ENCODE assay signal across 1 cellular context in genomic region chr11:32772731-32773130, GRCh38.
A peak's percentile ranks its signal among the peaks of the same experiment; 100 is the strongest.
TF ChIP-seq lines count a peak whose summit lies in the region.

No MANE protein-coding gene starts in this region.

TF ChIP-seq in K562, 482 proteins besides CTCF, POLR2A, EP300 and RAD21 (continued from another document):
- TF ChIP-seq NFE2 (IDR thresholded peaks at IDR 0.05; ENCODE audit: low read depth) = peak; percentile 50; the same call in 1 of the 2 replicates
- TF ChIP-seq ZNF407 (IDR thresholded peaks at IDR 0.05; ENCODE audit: low read depth) = no peak
- no peak for TF ChIP-seq ZNF75A (CRISPR knock-in tag; IDR thresholded peaks at IDR 0.05)
- no peak for TF ChIP-seq TBL1XR1 (IDR thresholded peaks at IDR 0.05; ENCODE audit: low read length in 2 of 2)
- TF ChIP-seq ZNF316 (IDR thresholded peaks at IDR 0.05) = peak; percentile 67
- TF ChIP-seq MCM7 (IDR thresholded peaks at IDR 0.05) = no peak
- no peak for TF ChIP-seq PHTF2 (CRISPR knock-in tag; IDR thresholded peaks at IDR 0.05)
- no peak for TF ChIP-seq ZNF609 (CRISPR knock-in tag; IDR thresholded peaks at IDR 0.05; ENCODE audit: borderline replicate concordance)
- TF ChIP-seq CHD4 (IDR thresholded peaks at IDR 0.05; ENCODE audit: insufficient read depth, insufficient replicate concordance, low read depth, low read length, poor library complexity, severe bottlenecking) = no peak
- TF ChIP-seq STAT6 (CRISPR knock-in tag; IDR thresholded peaks at IDR 0.05) = no peak
- no peak for TF ChIP-seq AFF4 (CRISPR knock-in tag; IDR thresholded peaks at IDR 0.05)
TF ChIP-seq in K562: peak in this region for 4.
